ENCODE assay signal across 8 cellular contexts in the genomic region with DNA sequence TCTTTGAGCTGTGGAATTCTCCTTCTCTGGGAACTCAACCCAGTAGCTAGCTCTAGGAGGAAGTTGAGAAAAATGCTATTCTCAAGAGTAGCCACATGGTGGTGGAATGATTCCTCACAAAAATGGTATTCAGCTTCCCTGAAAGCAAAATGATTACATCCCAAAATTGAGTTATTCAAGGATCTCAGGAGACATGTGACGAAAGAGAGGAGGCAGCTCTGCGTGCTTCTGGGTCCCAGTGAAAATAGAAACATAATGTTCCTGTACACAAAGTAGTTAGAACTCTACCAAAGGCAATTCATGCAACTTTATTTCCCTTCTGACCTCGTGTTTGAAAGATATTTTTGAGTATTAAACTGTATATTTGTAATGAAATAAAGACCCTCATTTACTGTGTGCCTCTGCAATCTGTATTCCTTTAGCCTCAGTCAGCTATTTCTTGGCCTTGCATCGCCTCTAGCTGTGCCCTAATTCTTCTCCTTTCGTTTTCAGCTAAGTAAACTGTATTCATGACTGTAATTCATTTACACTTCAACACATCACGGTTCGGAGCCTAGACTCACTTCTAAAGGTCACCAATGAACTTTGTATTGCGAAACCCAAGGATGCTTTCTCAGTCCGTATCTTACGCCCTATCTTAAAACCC.
DNase-seq lines count a peak whose midpoint lies in the region; ATAC-seq and TF ChIP-seq lines count a peak whose summit lies in the region.

No MANE protein-coding gene starts in this region.

- H3K27ac Mint-ChIP-seq in activated CD8-positive, alpha-beta T cell treated with anti-CD3 and anti-CD28 coated beads, Interleukin-2, amount 10 ng/mL, durations not matched to agents 7 days and 5 days = no peak overlapping the region

- DNase-seq in GM04504 (ENCODE audit: low read depth) = peak; percentile 78
- peak; percentile 67 to 71 for DNase-seq in Kasumi-1 (lab: John Stamatoyannopoulos, UW)
- DNase-seq in activated CD8-positive, alpha-beta T cell treated with anti-CD3 and anti-CD28 coated beads, Interleukin-2, amount 10 ng/mL, durations not matched to agents 7 days and 5 days = no peak
- DNase-seq in heart right ventricle = peak in 1 of 2 donors; percentile 23
- peak; percentile 85 for DNase-seq in renal cortical epithelial cell (ENCODE audit: low read depth)
- no peak for DNase-seq in ecto neural progenitor cell (ENCODE audit: low spot score)

- CTCF ChIA-PET in activated CD8-positive, alpha-beta T cell treated with anti-CD3 and anti-CD28 coated beads, Interleukin-2, amount 10 ng/mL, durations not matched to agents 7 days and 5 days (lab: Charles Lee) = interaction anchor here (0.7 to 5.8 kb wide), 46 partner anchors 7 to 603 kb away, joined by 3 to 108 read pairs (median 4); a partner anchor contains a TSS

- H3K4me3 Mint-ChIP-seq in activated CD8-positive, alpha-beta T cell treated with anti-CD3 and anti-CD28 coated beads, Interleukin-2, amount 10 ng/mL, durations not matched to agents 7 days and 5 days = no peak overlapping the region

- no peaks in the 10 kb centered on the region for H3K27me3 ChIP-seq in heart right ventricle

- intact Hi-C loops in heart right ventricle (cut with DNase I) = loop anchor here in 8 of 10 donors (1.0 to 10.0 kb wide), 10 partner anchors 79 to 589 kb away; a partner anchor contains a TSS

- POLR2A ChIA-PET in activated CD8-positive, alpha-beta T cell treated with anti-CD3 and anti-CD28 coated beads, Interleukin-2, amount 10 ng/mL, durations not matched to agents 7 days and 5 days (lab: Charles Lee) = interaction anchor here (0.6 to 0.8 kb wide), 4 partner anchors 37 to 380 kb away, joined by 3 read pairs; no protein-coding TSS in a partner anchor

- 37 to 44% methylated on average over 10 of the region's 10 CpGs for WGBS in heart right ventricle, 2 donors

- H3K4me3 ChIP-seq in heart right ventricle = peak overlapping the region in 4 of 10 donors; percentile 13 to 32 (median 22)

- H3K36me3 ChIP-seq in heart right ventricle = no peaks in the 10 kb centered on the region

- ATAC-seq in activated CD8-positive, alpha-beta T cell treated with anti-CD3 and anti-CD28 coated beads, Interleukin-2, amount 10 ng/mL, durations not matched to agents 7 days and 5 days = peak; percentile 55
- peak in 7 of 8 donors; percentile 79 to 93 (median 85) for ATAC-seq in heart right ventricle
- ATAC-seq in GM19467 (IDR thresholded peaks at IDR 0.05; ENCODE audit: unreplicated experiment) = no peak

- no peaks in the 10 kb centered on the region for H3K9me3 Mint-ChIP-seq in activated CD8-positive, alpha-beta T cell treated with anti-CD3 and anti-CD28 coated beads, Interleukin-2, amount 10 ng/mL, durations not matched to agents 7 days and 5 days (ENCODE audit: insufficient read depth)

- H3K9me3 ChIP-seq in heart right ventricle = no peaks in the 10 kb centered on the region

- TF ChIP-seq CTCF in 22Rv1 (IDR thresholded peaks at IDR 0.05) (peak; percentile 62), heart right ventricle (IDR thresholded peaks at IDR 0.05) (peak; percentile 36 to 77 (median 66))

- H3K4me1 ChIP-seq in heart right ventricle = peaks cover 0 to 33% (median 7%) of the 10 kb centered on the region in 9 donors

- H3K4me1 Mint-ChIP-seq in activated CD8-positive, alpha-beta T cell treated with anti-CD3 and anti-CD28 coated beads, Interleukin-2, amount 10 ng/mL, durations not matched to agents 7 days and 5 days (ENCODE audit: low read depth) = peaks cover 26% of the 10 kb centered on the region

- H3K27ac ChIP-seq in 22Rv1 (no peak overlapping the region), heart right ventricle (peak overlapping the region; percentile 9 to 66 (median 55))

- H3K36me3 Mint-ChIP-seq in activated CD8-positive, alpha-beta T cell treated with anti-CD3 and anti-CD28 coated beads, Interleukin-2, amount 10 ng/mL, durations not matched to agents 7 days and 5 days (ENCODE audit: low read depth) = peaks cover 9% of the 10 kb centered on the region

- H3K27me3 Mint-ChIP-seq in activated CD8-positive, alpha-beta T cell treated with anti-CD3 and anti-CD28 coated beads, Interleukin-2, amount 10 ng/mL, durations not matched to agents 7 days and 5 days (ENCODE audit: low read depth) = no peaks in the 10 kb centered on the region

Comparison
In these comparisons a context has a peak if more than half of its experiments do, and no peak if none do; other contexts are left out.
1. DNase-seq: peak in GM04504 (single experiment), Kasumi-1 (2 of 2) and renal cortical epithelial cell (single experiment); none in activated CD8-positive, alpha-beta T cell treated with anti-CD3 and anti-CD28 coated beads, Interleukin-2, amount 10 ng/mL, durations not matched to agents 7 days and 5 days (single experiment) and ecto neural progenitor cell (single experiment).